Comparison of ENCODE assay signal across 1 cellular context in the genomic region with DNA sequence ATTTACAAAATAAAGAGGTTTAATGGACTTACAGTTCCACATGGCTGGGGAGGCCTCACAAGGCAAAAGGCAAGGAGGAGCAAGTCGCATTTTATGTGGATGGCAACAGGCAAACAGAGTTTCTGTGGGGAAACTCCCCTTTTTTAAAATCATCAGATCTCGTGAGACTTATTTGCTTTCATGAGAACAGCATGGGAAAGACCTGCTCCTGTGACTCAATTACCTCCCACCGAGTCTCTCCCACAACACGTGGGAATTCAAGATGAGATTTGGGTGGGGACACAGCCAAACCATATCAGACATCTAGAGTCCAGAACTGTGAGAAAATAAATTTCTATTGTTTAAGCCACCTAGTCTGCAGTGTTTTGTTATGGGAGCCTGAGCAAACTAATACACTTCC.
TF ChIP-seq lines count a peak whose summit lies in the region.

No MANE protein-coding gene starts in this region.

TF ChIP-seq in IMR-90, 13 proteins besides CTCF, POLR2A, EP300 and RAD21:
- no peak for TF ChIP-seq RCOR1 (IDR thresholded peaks at IDR 0.05; ENCODE audit: insufficient replicate concordance, low read length)
- TF ChIP-seq, protein P1, sequence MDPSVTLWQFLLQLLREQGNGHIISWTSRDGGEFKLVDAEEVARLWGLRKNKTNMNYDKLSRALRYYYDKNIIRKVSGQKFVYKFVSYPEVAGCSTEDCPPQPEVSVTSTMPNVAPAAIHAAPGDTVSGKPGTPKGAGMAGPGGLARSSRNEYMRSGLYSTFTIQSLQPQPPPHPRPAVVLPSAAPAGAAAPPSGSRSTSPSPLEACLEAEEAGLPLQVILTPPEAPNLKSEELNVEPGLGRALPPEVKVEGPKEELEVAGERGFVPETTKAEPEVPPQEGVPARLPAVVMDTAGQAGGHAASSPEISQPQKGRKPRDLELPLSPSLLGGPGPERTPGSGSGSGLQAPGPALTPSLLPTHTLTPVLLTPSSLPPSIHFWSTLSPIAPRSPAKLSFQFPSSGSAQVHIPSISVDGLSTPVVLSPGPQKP (IDR thresholded peaks at IDR 0.05; ENCODE audit: borderline replicate concordance, low read depth, low read length) = no peak
- no peak for TF ChIP-seq RFX5 (IDR thresholded peaks at IDR 0.05; ENCODE audit: low read depth, low read length)
- TF ChIP-seq BHLHE40 (IDR thresholded peaks at IDR 0.05; ENCODE audit: low read depth, low read length) = no peak
- TF ChIP-seq, protein P2, sequence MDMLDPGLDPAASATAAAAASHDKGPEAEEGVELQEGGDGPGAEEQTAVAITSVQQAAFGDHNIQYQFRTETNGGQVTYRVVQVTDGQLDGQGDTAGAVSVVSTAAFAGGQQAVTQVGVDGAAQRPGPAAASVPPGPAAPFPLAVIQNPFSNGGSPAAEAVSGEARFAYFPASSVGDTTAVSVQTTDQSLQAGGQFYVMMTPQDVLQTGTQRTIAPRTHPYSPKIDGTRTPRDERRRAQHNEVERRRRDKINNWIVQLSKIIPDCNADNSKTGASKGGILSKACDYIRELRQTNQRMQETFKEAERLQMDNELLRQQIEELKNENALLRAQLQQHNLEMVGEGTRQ (IDR thresholded peaks at IDR 0.05; ENCODE audit: low read depth, low read length) = no peak
- TF ChIP-seq CHD1 (IDR thresholded peaks at IDR 0.05; ENCODE audit: low read depth, low read length) = no peak
- no peak for TF ChIP-seq MAZ (IDR thresholded peaks at IDR 0.05; ENCODE audit: borderline replicate concordance, low read depth, low read length)
- TF ChIP-seq MXI1 (IDR thresholded peaks at IDR 0.05; ENCODE audit: borderline replicate concordance, low read depth, low read length) = no peak
- no peak for TF ChIP-seq CEBPB (IDR thresholded peaks at IDR 0.05; ENCODE audit: low read depth, low read length)
- no peak for TF ChIP-seq FOS (IDR thresholded peaks at IDR 0.05; ENCODE audit: low read depth, low read length)
- TF ChIP-seq NFE2L2 (IDR thresholded peaks at IDR 0.05; ENCODE audit: low read depth, low read length) = no peak
- no peak for TF ChIP-seq MAFK (IDR thresholded peaks at IDR 0.05; ENCODE audit: low read depth, low read length)
- no peak for TF ChIP-seq SMC3 (IDR thresholded peaks at IDR 0.05; ENCODE audit: low read depth, low read length)
